18 cellular contexts compared by ENCODE assay signal in the genomic region with DNA sequence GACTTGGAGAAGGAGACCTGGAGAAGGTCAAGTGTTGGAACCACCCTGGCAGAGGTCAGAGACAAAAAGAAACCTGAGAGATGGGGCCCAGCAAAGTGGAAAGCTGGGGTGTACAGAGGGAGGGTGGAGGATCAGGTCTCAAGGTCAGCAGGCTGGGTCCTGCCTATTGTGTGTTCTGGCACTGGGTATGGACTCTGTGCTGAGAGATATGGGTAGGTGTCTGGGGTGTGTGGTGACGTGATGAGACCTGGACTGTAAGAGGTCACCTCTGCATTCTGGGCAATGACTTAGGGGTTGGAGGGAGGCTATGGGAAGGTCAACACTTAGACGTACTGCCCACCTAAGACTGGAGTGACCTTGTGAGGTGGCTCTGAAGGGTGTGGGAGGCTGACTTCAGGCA.
"Had no signal": no experiment of that assay in that cellular context is flagged by ENCODE, and none has a peak within 500 bp of the region (broad histone marks: within the 10 kb centered on the region; RNA-seq: fewer than 3 reads in every experiment).

No MANE protein-coding gene starts in this region.

- H3K4me1 ChIP-seq: SJSA1 had no signal

- H3K27me3 ChIP-seq: MG63, SJSA1 had no signal

- H3K9me3 ChIP-seq: MG63, SJSA1 had no signal

- DNase-seq: KBM-7, MG63, NCI-H1092 treated with DMSO at 0.1 percent for 48 hours, NCI-H1436, NCI-H187, NCI-H2081, NCI-H2107, NCI-H2227 treated with DMSO at 0.1 percent for 48 hours, NCI-H524, NCI-H526 treated with DMSO at 0.1 percent for 48 hours, NCI-H748 treated with DMSO at 0.1 percent for 48 hours, Right ventricle myocardium superior, RPMI8226, SIG-M5, SW 1271 had no signal

- H3K36me3 ChIP-seq: MG63, SJSA1 had no signal

- H3K4me3 ChIP-seq: MG63, SJSA1, SK-N-MC had no signal

- H3K27ac ChIP-seq: HL-60, SJSA1, SK-N-MC had no signal
